1 cellular context compared by ENCODE assay signal in the genomic region with DNA sequence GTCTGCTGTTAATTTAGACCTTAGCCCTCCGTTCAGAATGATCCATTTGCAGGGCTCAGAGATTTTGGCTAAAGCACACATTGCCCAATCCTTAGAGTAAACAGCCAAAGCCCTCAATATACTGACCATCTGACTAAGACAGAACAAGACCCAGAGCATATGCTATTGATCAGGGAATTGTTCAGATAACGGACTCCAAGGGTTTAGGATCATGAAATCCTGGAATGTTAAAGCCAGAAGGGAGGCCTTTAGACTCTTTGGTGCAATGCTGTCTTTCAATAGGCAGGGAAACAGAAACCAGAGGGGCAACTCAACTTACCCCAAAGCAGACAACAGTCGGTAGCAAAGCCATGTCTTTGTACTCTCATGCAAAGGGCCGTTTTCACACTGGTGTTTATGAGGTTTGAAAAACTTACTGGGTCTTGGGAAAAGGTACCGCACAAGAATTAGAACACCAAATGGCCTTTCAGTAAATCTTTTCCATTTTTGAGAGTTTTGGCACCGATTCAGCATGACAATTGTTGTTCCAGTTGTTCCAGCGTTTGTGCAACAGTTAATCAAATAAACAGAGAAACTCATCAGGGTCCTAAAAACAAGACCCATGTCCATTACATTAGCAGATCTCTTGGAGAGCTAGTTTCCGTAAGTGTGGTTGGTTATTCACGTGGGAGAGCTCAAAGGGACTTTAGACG.
TF ChIP-seq lines count a peak whose summit lies in the region.

No MANE protein-coding gene starts in this region.

TF ChIP-seq in SK-N-SH treated with all-trans-retinoic acid at 6 μM for 48 hours, 23 proteins besides CTCF, POLR2A, EP300 and RAD21 (continued from another document):
- TF ChIP-seq, protein P1, sequence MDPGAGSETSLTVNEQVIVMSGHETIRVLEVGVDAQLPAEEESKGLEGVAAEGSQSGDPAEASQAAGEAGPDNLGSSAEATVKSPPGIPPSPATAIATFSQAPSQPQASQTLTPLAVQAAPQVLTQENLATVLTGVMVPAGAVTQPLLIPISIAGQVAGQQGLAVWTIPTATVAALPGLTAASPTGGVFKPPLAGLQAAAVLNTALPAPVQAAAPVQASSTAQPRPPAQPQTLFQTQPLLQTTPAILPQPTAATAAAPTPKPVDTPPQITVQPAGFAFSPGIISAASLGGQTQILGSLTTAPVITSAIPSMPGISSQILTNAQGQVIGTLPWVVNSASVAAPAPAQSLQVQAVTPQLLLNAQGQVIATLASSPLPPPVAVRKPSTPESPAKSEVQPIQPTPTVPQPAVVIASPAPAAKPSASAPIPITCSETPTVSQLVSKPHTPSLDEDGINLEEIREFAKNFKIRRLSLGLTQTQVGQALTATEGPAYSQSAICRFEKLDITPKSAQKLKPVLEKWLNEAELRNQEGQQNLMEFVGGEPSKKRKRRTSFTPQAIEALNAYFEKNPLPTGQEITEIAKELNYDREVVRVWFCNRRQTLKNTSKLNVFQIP (CRISPR knock-in tag; IDR thresholded peaks at IDR 0.05; ENCODE audit: borderline replicate concordance, low read depth) = no peak
- TF ChIP-seq ZFP3 (CRISPR knock-in tag; IDR thresholded peaks at IDR 0.05) (no peak), ISL1 (CRISPR knock-in tag; IDR thresholded peaks at IDR 0.05) (0 out of 2 replicates have a peak, but pooled peaks have one; percentile 13), BACH2 (CRISPR knock-in tag; IDR thresholded peaks at IDR 0.05; ENCODE audit: borderline replicate concordance) (no peak), ZC3H10 (CRISPR knock-in tag; IDR thresholded peaks at IDR 0.05) (no peak), ARNTL (CRISPR knock-in tag; IDR thresholded peaks at IDR 0.05; ENCODE audit: borderline replicate concordance, low read depth) (no peak)
- TF ChIP-seq, protein P2, sequence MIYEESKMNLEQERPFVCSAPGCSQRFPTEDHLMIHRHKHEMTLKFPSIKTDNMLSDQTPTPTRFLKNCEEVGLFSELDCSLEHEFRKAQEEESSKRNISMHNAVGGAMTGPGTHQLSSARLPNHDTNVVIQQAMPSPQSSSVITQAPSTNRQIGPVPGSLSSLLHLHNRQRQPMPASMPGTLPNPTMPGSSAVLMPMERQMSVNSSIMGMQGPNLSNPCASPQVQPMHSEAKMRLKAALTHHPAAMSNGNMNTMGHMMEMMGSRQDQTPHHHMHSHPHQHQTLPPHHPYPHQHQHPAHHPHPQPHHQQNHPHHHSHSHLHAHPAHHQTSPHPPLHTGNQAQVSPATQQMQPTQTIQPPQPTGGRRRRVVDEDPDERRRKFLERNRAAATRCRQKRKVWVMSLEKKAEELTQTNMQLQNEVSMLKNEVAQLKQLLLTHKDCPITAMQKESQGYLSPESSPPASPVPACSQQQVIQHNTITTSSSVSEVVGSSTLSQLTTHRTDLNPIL (CRISPR knock-in tag; IDR thresholded peaks at IDR 0.05; ENCODE audit: low read depth) = no peak
